In the genomic region with DNA sequence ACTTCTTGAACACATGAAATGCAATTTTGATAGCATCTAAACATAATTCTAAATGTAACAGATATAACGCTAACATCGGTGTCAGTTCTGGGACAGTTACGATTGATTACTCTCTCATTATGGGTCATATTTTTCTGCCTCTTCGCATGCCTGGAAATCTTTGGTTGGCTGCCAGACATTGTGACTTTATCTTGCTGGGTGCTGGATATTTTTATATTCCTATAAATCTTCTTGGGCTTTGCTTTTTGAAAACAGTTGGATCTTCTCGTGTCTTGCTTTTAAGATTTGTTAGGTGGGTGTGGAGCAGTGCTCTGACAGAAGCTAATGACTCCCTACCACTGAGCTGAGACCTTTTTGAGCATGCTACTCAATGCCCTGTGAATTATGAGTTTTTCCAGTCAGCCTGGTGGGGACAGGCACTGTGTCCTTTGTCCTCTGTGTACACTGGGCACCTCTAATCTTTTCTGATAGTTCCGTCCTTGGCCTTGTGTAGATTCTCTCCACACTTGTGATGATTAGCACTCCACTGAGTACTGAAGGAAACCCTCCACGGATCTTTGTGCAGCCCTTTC, we compare ENCODE assay signal across 2 cellular contexts.
TF ChIP-seq lines count a peak whose summit lies in the region.

No MANE protein-coding gene starts in this region.

TF ChIP-seq in HEK293T, 16 proteins besides CTCF, POLR2A, EP300 and RAD21 (continued from another document):
- no peak for TF ChIP-seq L3MBTL2 (conservative IDR thresholded peaks at IDR 0.05)
- TF ChIP-seq CTBP1 (IDR thresholded peaks at IDR 0.05; ENCODE audit: borderline replicate concordance): peak; percentile 61; the same call in 1 of the 2 replicates
- TF ChIP-seq, protein P1, sequence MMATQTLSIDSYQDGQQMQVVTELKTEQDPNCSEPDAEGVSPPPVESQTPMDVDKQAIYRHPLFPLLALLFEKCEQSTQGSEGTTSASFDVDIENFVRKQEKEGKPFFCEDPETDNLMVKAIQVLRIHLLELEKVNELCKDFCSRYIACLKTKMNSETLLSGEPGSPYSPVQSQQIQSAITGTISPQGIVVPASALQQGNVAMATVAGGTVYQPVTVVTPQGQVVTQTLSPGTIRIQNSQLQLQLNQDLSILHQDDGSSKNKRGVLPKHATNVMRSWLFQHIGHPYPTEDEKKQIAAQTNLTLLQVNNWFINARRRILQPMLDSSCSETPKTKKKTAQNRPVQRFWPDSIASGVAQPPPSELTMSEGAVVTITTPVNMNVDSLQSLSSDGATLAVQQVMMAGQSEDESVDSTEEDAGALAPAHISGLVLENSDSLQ (IDR thresholded peaks at IDR 0.05): peak; percentile 91
TF ChIP-seq in HEK293T: peak in this region for 2.

TF ChIP-seq in K562, 482 proteins besides CTCF, POLR2A, EP300 and RAD21 (continued from another document):
- TF ChIP-seq, protein P2, sequence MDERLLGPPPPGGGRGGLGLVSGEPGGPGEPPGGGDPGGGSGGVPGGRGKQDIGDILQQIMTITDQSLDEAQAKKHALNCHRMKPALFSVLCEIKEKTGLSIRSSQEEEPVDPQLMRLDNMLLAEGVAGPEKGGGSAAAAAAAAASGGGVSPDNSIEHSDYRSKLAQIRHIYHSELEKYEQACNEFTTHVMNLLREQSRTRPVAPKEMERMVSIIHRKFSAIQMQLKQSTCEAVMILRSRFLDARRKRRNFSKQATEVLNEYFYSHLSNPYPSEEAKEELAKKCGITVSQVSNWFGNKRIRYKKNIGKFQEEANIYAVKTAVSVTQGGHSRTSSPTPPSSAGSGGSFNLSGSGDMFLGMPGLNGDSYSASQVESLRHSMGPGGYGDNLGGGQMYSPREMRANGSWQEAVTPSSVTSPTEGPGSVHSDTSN (CRISPR knock-in tag; IDR thresholded peaks at IDR 0.05; ENCODE audit: low read depth): no peak
- TF ChIP-seq, protein P2 (tag; conservative IDR thresholded peaks at IDR 0.05; ENCODE audit: low read depth): peak; percentile 88
- TF ChIP-seq, protein P1 (IDR thresholded peaks at IDR 0.05): peak; percentile 39; the same call in 1 of the 2 replicates
- TF ChIP-seq, protein P3, sequence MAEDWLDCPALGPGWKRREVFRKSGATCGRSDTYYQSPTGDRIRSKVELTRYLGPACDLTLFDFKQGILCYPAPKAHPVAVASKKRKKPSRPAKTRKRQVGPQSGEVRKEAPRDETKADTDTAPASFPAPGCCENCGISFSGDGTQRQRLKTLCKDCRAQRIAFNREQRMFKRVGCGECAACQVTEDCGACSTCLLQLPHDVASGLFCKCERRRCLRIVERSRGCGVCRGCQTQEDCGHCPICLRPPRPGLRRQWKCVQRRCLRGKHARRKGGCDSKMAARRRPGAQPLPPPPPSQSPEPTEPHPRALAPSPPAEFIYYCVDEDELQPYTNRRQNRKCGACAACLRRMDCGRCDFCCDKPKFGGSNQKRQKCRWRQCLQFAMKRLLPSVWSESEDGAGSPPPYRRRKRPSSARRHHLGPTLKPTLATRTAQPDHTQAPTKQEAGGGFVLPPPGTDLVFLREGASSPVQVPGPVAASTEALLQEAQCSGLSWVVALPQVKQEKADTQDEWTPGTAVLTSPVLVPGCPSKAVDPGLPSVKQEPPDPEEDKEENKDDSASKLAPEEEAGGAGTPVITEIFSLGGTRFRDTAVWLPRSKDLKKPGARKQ (CRISPR knock-in tag; IDR thresholded peaks at IDR 0.05): peak; percentile 62; the same call in 1 of the 2 replicates
- no peak for TF ChIP-seq TAF9B (IDR thresholded peaks at IDR 0.05; ENCODE audit: partially characterized antibody)
